1 cellular context compared by ENCODE assay signal in genomic region chr13:33937373-33938087, GRCh38.
TF ChIP-seq lines count a peak whose summit lies in the region.

No MANE protein-coding gene starts in this region.

TF ChIP-seq in HepG2, 621 proteins besides CTCF, POLR2A, EP300 and RAD21 (continues in another document):
- TF ChIP-seq IKZF1 (IDR thresholded peaks at IDR 0.05): no peak
- TF ChIP-seq U2AF1 (optimal IDR thresholded peaks at IDR 0.05; ENCODE audit: low read depth, low read length): no peak
- TF ChIP-seq NR2F6 (IDR thresholded peaks at IDR 0.05): peak; percentile 69
- no peak; the same call in 1 of the 2 replicates for TF ChIP-seq NR2F6 (CRISPR knock-in tag; IDR thresholded peaks at IDR 0.05)
- TF ChIP-seq CSRNP1 (CRISPR knock-in tag; IDR thresholded peaks at IDR 0.05): no peak
- no peak for TF ChIP-seq SOX6 (IDR thresholded peaks at IDR 0.05)
- TF ChIP-seq SOX6 (CRISPR knock-in tag; IDR thresholded peaks at IDR 0.05): peak; percentile 93
- no peak for TF ChIP-seq BRD4 (CRISPR knock-in tag; IDR thresholded peaks at IDR 0.05)
- TF ChIP-seq FOXA1 (IDR thresholded peaks at IDR 0.05): no peak
- TF ChIP-seq FOXA1 (CRISPR knock-in tag; IDR thresholded peaks at IDR 0.05): no peak
- TF ChIP-seq REST (IDR thresholded peaks at IDR 0.05; ENCODE audit: borderline replicate concordance in 1 of 2, low read depth in 1 of 2, low read length in 2 of 2): no peak
- TF ChIP-seq FOXA3 (CRISPR knock-in tag; IDR thresholded peaks at IDR 0.05): peak; percentile 10; the same call in 1 of the 2 replicates
- no peak for TF ChIP-seq ZBTB7B (CRISPR knock-in tag; IDR thresholded peaks at IDR 0.05)
- TF ChIP-seq POGZ (CRISPR knock-in tag; IDR thresholded peaks at IDR 0.05): peak; percentile 42; the same call in 1 of the 2 replicates
- TF ChIP-seq ELF1 (CRISPR knock-in tag; IDR thresholded peaks at IDR 0.05): peak; percentile 36; the same call in 1 of the 2 replicates
- peak; percentile 50; the same call in 1 of the 2 replicates for TF ChIP-seq ELF3 (CRISPR knock-in tag; IDR thresholded peaks at IDR 0.05)
- no peak for TF ChIP-seq SKI (IDR thresholded peaks at IDR 0.05; ENCODE audit: partially characterized antibody)
- peak; percentile 95 for TF ChIP-seq SOX5 (CRISPR knock-in tag; IDR thresholded peaks at IDR 0.05; ENCODE audit: borderline replicate concordance)
- TF ChIP-seq RBFOX2 (IDR thresholded peaks at IDR 0.05; ENCODE audit: low read depth, low read length): no peak
- TF ChIP-seq SIN3A (IDR thresholded peaks at IDR 0.05; ENCODE audit: borderline replicate concordance, low read depth, low read length): no peak
- TF ChIP-seq SETDB1 (CRISPR knock-in tag; IDR thresholded peaks at IDR 0.05; ENCODE audit: borderline replicate concordance): no peak
- no peak for TF ChIP-seq HNF1A (IDR thresholded peaks at IDR 0.05; ENCODE audit: low read depth)
- TF ChIP-seq HNF1A (CRISPR knock-in tag; IDR thresholded peaks at IDR 0.05; ENCODE audit: borderline replicate concordance): no peak
- TF ChIP-seq ZNF142 (CRISPR knock-in tag; IDR thresholded peaks at IDR 0.05): no peak
- no peak for TF ChIP-seq GRHL1 (CRISPR knock-in tag; conservative IDR thresholded peaks at IDR 0.05)
- no peak for TF ChIP-seq FUBP1 (CRISPR knock-in tag; IDR thresholded peaks at IDR 0.05; ENCODE audit: borderline replicate concordance)
- TF ChIP-seq GZF1 (CRISPR knock-in tag; IDR thresholded peaks at IDR 0.05): no peak
- no peak for TF ChIP-seq ZNF619 (CRISPR knock-in tag; IDR thresholded peaks at IDR 0.05)
- TF ChIP-seq HOMEZ (CRISPR knock-in tag; IDR thresholded peaks at IDR 0.05; ENCODE audit: low read depth): peak; percentile 43; the same call in 1 of the 2 replicates
- no peak for TF ChIP-seq TIGD3 (CRISPR knock-in tag; IDR thresholded peaks at IDR 0.05; ENCODE audit: borderline replicate concordance)
- no peak for TF ChIP-seq IKZF5 (CRISPR knock-in tag; IDR thresholded peaks at IDR 0.05)
